In genomic region chr12:1932264-1932777, GRCh38 we compare ENCODE assay signal across 10 cellular contexts. TPM values are rescaled to one million over a fixed set of nuclear protein-coding genes. Genes with fewer than 3 reads are reported as not detected.
DNase-seq lines count a peak whose midpoint lies in the region; ATAC-seq and TF ChIP-seq lines count a peak whose summit lies in the region.
"Had no signal": no experiment of that assay in that cellular context is flagged by ENCODE, and none has a peak within 500 bp of the region (broad histone marks: within the 10 kb centered on the region; RNA-seq: fewer than 3 reads in every experiment).

No MANE protein-coding gene starts in this region.

- H3K4me3 Mint-ChIP-seq in activated CD4-positive, alpha-beta memory T cell treated with anti-CD3 and anti-CD28 coated beads, Interleukin-2, amount 10 ng/mL, durations not matched to agents 7 days and 5 days: no peak overlapping the region
- H3K4me3 Mint-ChIP-seq: activated CD4-positive, alpha-beta T cell treated with anti-CD3 and anti-CD28 coated beads, Interleukin-2, amount 10 ng/mL, durations not matched to agents 7 days and 5 days had no signal

- POLR2A ChIA-PET in activated CD4-positive, alpha-beta memory T cell treated with anti-CD3 and anti-CD28 coated beads, Interleukin-2, amount 10 ng/mL, durations not matched to agents 7 days and 5 days (lab: Charles Lee): no interaction called here

- no peak overlapping the region for H3K4me3 ChIP-seq in prostate gland
- H3K4me3 ChIP-seq: smooth muscle cell had no signal

- no peaks in the 10 kb centered on the region for H3K9me3 ChIP-seq in prostate gland

- no peaks in the 10 kb centered on the region for H3K9me3 Mint-ChIP-seq in activated CD4-positive, alpha-beta memory T cell treated with anti-CD3 and anti-CD28 coated beads, Interleukin-2, amount 10 ng/mL, durations not matched to agents 7 days and 5 days
- H3K9me3 Mint-ChIP-seq: activated CD4-positive, alpha-beta T cell treated with anti-CD3 and anti-CD28 coated beads, Interleukin-2, amount 10 ng/mL, durations not matched to agents 7 days and 5 days had no signal

- no peak for TF ChIP-seq POLR2A in prostate gland (IDR thresholded peaks at IDR 0.05)

- ATAC-seq in Right ventricle myocardium inferior: peak; percentile 76

- TF ChIP-seq CTCF in prostate gland (IDR thresholded peaks at IDR 0.05): no peak

- no peak overlapping the region for H3K27ac ChIP-seq in prostate gland

- H3K4me1 ChIP-seq in prostate gland (replicated peaks): no peaks in the 10 kb centered on the region

- DNase-seq in GF-D8 (lab: John Stamatoyannopoulos, UW) (peak; percentile 13), NCI-H69 (lab: John Stamatoyannopoulos, UW) (peak; percentile 42), Right ventricle myocardium inferior (ENCODE audit: missing footprints) (no peak), prostate gland (ENCODE audit: low spot score) (peak; percentile 34), NCI-H2196 (lab: John Stamatoyannopoulos, UW; ENCODE audit: unreplicated experiment) (no peak), NCI-H524 (lab: John Stamatoyannopoulos, UW) (no peak)
- DNase-seq in activated CD4-positive, alpha-beta memory T cell treated with anti-CD3 and anti-CD28 coated beads, Interleukin-2, amount 10 ng/mL, durations not matched to agents 7 days and 5 days: no peak
- no peak for DNase-seq in effector CD4-positive, alpha-beta T cell
- DNase-seq: activated CD4-positive, alpha-beta T cell treated with anti-CD3 and anti-CD28 coated beads, Interleukin-2, amount 10 ng/mL, durations not matched to agents 7 days and 5 days had no signal

- H3K27me3 ChIP-seq in prostate gland (replicated peaks; ENCODE audit: insufficient read depth): no peaks in the 10 kb centered on the region

- H3K27ac Mint-ChIP-seq in activated CD4-positive, alpha-beta memory T cell treated with anti-CD3 and anti-CD28 coated beads, Interleukin-2, amount 10 ng/mL, durations not matched to agents 7 days and 5 days: no peak overlapping the region
- H3K27ac Mint-ChIP-seq: activated CD4-positive, alpha-beta T cell treated with anti-CD3 and anti-CD28 coated beads, Interleukin-2, amount 10 ng/mL, durations not matched to agents 7 days and 5 days had no signal

- H3K4me1 Mint-ChIP-seq in activated CD4-positive, alpha-beta memory T cell treated with anti-CD3 and anti-CD28 coated beads, Interleukin-2, amount 10 ng/mL, durations not matched to agents 7 days and 5 days: no peaks in the 10 kb centered on the region

- WGBS in prostate gland: 12% methylated on average over 16 of the region's 16 CpGs

- intact Hi-C loops in Right ventricle myocardium inferior (cut with DNase I): no loop called here
- intact Hi-C loops in prostate gland (cut with DNase I): no loop called here

- CTCF ChIA-PET in activated CD4-positive, alpha-beta memory T cell treated with anti-CD3 and anti-CD28 coated beads, Interleukin-2, amount 10 ng/mL, durations not matched to agents 7 days and 5 days (lab: Charles Lee): no interaction called here

- no peaks in the 10 kb centered on the region for H3K36me3 ChIP-seq in prostate gland

- no peaks in the 10 kb centered on the region for H3K36me3 Mint-ChIP-seq in activated CD4-positive, alpha-beta memory T cell treated with anti-CD3 and anti-CD28 coated beads, Interleukin-2, amount 10 ng/mL, durations not matched to agents 7 days and 5 days (ENCODE audit: low read depth)

- no peaks in the 10 kb centered on the region for H3K27me3 Mint-ChIP-seq in activated CD4-positive, alpha-beta memory T cell treated with anti-CD3 and anti-CD28 coated beads, Interleukin-2, amount 10 ng/mL, durations not matched to agents 7 days and 5 days
- H3K27me3 Mint-ChIP-seq: activated CD4-positive, alpha-beta T cell treated with anti-CD3 and anti-CD28 coated beads, Interleukin-2, amount 10 ng/mL, durations not matched to agents 7 days and 5 days had no signal

RNA-seq across cellular contexts. Expression of gene CACNA2D4, which starts 13.9 kb away (rescaled TPM):
- total RNA-seq in Right ventricle myocardium inferior (1.1 TPM), prostate gland (1 to 10 TPM; 1.4 to 9.4 TPM)
- total RNA-seq in activated CD4-positive, alpha-beta memory T cell treated with anti-CD3 and anti-CD28 coated beads, Interleukin-2, amount 10 ng/mL, durations not matched to agents 7 days and 5 days: 10 to 100 TPM; 20.8 to 23.6 TPM
- total RNA-seq: smooth muscle cell had no signal

Comparison
In these comparisons a context has a peak if more than half of its experiments do, and no peak if none do; other contexts are left out.
1. DNase-seq: peak in GF-D8 (single experiment), NCI-H69 (single experiment) and prostate gland (single experiment); none in Right ventricle myocardium inferior (single experiment), NCI-H2196 (single experiment), activated CD4-positive, alpha-beta memory T cell treated with anti-CD3 and anti-CD28 coated beads, Interleukin-2, amount 10 ng/mL, durations not matched to agents 7 days and 5 days (single experiment), NCI-H524 (0 of 2) and effector CD4-positive, alpha-beta T cell (single experiment).